12 cellular contexts compared by ENCODE assay signal in the genomic region with DNA sequence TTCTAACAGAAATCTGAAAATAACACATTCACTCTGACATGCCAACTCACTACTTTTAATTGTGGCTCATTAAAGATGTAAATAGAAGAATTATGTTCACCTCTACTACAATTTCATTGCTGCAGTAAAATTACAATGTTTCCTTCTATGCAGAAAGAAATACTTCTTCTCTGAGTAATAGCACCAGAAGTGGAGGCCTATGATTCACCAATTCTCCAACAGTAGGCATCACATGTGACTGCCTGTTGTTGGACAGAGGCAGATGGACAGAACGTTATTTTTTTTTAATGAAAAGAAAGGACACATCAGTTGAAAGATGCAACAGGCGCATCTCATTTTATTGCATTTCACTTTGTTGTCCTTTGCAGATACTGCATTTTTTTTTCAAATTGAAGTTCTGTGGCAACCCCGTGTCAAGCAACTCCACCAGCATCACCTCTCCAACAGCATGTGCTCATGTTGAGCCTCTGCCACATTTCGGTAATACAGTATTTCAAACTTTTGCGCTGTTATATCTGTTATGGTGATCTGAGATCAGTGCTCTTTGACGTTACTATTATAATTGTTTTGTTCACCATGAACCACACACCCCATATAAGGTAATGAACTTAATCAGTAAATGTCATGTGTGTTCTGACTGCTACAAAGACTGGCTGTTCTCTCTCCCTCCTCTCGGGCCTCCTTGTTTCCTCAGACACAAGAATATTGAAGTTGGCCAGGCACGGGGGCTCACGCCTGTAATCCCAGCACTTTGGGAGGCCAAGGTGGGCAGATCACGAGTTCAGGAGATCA.
A peak's percentile ranks its signal among the peaks of the same experiment; 100 is the strongest.
DNase-seq lines count a peak whose midpoint lies in the region; ATAC-seq and TF ChIP-seq lines count a peak whose summit lies in the region.
"Had no signal": no experiment of that assay in that cellular context is flagged by ENCODE, and none has a peak within 500 bp of the region (broad histone marks: within the 10 kb centered on the region; RNA-seq: fewer than 3 reads in every experiment).

No MANE protein-coding gene starts in this region.

- H3K4me3 Mint-ChIP-seq in activated CD4-positive, alpha-beta T cell treated with anti-CD3 and anti-CD28 coated beads, Interleukin-2, amount 10 ng/mL, durations not matched to agents 24 days and 14 days: no peak overlapping the region
- H3K4me3 Mint-ChIP-seq in activated T-helper 17 cell treated with anti-CD3 and anti-CD28 coated beads, Interleukin-2, amount 50 U/mL, for 72 hours: peak overlapping the region; percentile 27

- no peaks in the 10 kb centered on the region for H3K27me3 Mint-ChIP-seq in activated CD4-positive, alpha-beta T cell treated with anti-CD3 and anti-CD28 coated beads, Interleukin-2, amount 10 ng/mL, durations not matched to agents 24 days and 14 days
- H3K27me3 Mint-ChIP-seq in activated T-helper 17 cell treated with anti-CD3 and anti-CD28 coated beads, Interleukin-2, amount 50 U/mL, for 72 hours: no peaks in the 10 kb centered on the region
- H3K27me3 Mint-ChIP-seq: natural killer cell treated with Interleukin-12 subunit alpha and Interleukin-12 subunit beta and Interleukin-15 and Interleukin-18, amount 100 ng/mL, for 72 hours had no signal

- peaks cover 20% of the 10 kb centered on the region for H3K4me1 Mint-ChIP-seq in activated CD4-positive, alpha-beta T cell treated with anti-CD3 and anti-CD28 coated beads, Interleukin-2, amount 10 ng/mL, durations not matched to agents 24 days and 14 days
- peaks cover 29% of the 10 kb centered on the region for H3K4me1 Mint-ChIP-seq in activated T-helper 17 cell treated with anti-CD3 and anti-CD28 coated beads, Interleukin-2, amount 50 U/mL, for 72 hours

- no TSS peak for BruUV-seq in A673 (replicated peaks; lab: Mats Ljungman, UMichigan)

- H3K4me3 ChIP-seq in A673 (ENCODE audit: low read depth, low read length, poor library complexity, severe bottlenecking): no peak overlapping the region

- no peaks in the 10 kb centered on the region for H3K36me3 ChIP-seq in A673 (ENCODE audit: insufficient read depth, low read length, poor library complexity, severe bottlenecking)

- CTCF ChIA-PET in A673 (lab: Charles Lee): interaction anchor here (0.7 kb wide), 1 partner anchor 190 kb away, joined by 6 read pairs; no protein-coding TSS in a partner anchor

- ATAC-seq in activated T-helper 17 cell treated with anti-CD3 and anti-CD28 coated beads, Interleukin-2, amount 50 U/mL, for 72 hours (replicated peaks): peak; percentile 34
- ATAC-seq in GM18873 (IDR thresholded peaks at IDR 0.05; ENCODE audit: low FRiP score, unreplicated experiment): no peak

- POLR2A ChIA-PET in A673 (lab: Charles Lee; ENCODE audit: low non-redundant PET): interaction anchor here (0.5 kb wide), 1 partner anchor 17 kb away, joined by 7 read pairs; no protein-coding TSS in a partner anchor

- DNase-seq in activated CD4-positive, alpha-beta T cell treated with anti-CD3 and anti-CD28 coated beads, Interleukin-2, amount 10 ng/mL, durations not matched to agents 24 days and 14 days: no peak
- no peak for DNase-seq in activated CD4-positive, alpha-beta T cell treated with anti-CD3 and anti-CD28 coated beads, Interleukin-2, amount 50 U/mL, for 48 hours
- DNase-seq in fibroblast of the conjunctiva (ENCODE audit: low read depth): peak; percentile 47
- DNase-seq in substantia nigra (lab: John Stamatoyannopoulos, UW): no peak
- DNase-seq in A673 (ENCODE audit: low spot score): no peak
- DNase-seq in occipital lobe (lab: John Stamatoyannopoulos, UW): no peak
- DNase-seq: activated naive CD4-positive, alpha-beta T cell; NCI-H1105 treated with DMSO at 0.1 percent for 48 hours had no signal

- peaks cover 4% of the 10 kb centered on the region for H3K4me1 ChIP-seq in A673 (ENCODE audit: insufficient read depth, low read length, poor library complexity, severe bottlenecking)

- peaks cover 54% of the 10 kb centered on the region for H3K36me3 Mint-ChIP-seq in activated CD4-positive, alpha-beta T cell treated with anti-CD3 and anti-CD28 coated beads, Interleukin-2, amount 10 ng/mL, durations not matched to agents 24 days and 14 days (ENCODE audit: low read depth)
- H3K36me3 Mint-ChIP-seq in activated T-helper 17 cell treated with anti-CD3 and anti-CD28 coated beads, Interleukin-2, amount 50 U/mL, for 72 hours (ENCODE audit: low read depth): peaks cover 78% of the 10 kb centered on the region

- H3K27ac Mint-ChIP-seq in activated CD4-positive, alpha-beta T cell treated with anti-CD3 and anti-CD28 coated beads, Interleukin-2, amount 10 ng/mL, durations not matched to agents 24 days and 14 days: peak overlapping the region; percentile 16
- H3K27ac Mint-ChIP-seq in activated T-helper 17 cell treated with anti-CD3 and anti-CD28 coated beads, Interleukin-2, amount 50 U/mL, for 72 hours: no peak overlapping the region
- H3K27ac Mint-ChIP-seq: natural killer cell treated with Interleukin-12 subunit alpha and Interleukin-12 subunit beta and Interleukin-15 and Interleukin-18, amount 100 ng/mL, for 72 hours had no signal

- intact Hi-C loops in activated CD4-positive, alpha-beta T cell treated with anti-CD3 and anti-CD28 coated beads, Interleukin-2, amount 10 ng/mL, durations not matched to agents 24 days and 14 days (cut with micrococcal nuclease): no loop called here
- intact Hi-C loops in A673 (cut with micrococcal nuclease; ENCODE audit: unreplicated experiment): no loop called here

- TF ChIP-seq CTCF in A673 (conservative IDR thresholded peaks at IDR 0.05; ENCODE audit: low read depth, low read length): no peak

- no peaks in the 10 kb centered on the region for H3K9me3 Mint-ChIP-seq in activated CD4-positive, alpha-beta T cell treated with anti-CD3 and anti-CD28 coated beads, Interleukin-2, amount 10 ng/mL, durations not matched to agents 24 days and 14 days
- no peaks in the 10 kb centered on the region for H3K9me3 Mint-ChIP-seq in activated T-helper 17 cell treated with anti-CD3 and anti-CD28 coated beads, Interleukin-2, amount 50 U/mL, for 72 hours
- H3K9me3 Mint-ChIP-seq: natural killer cell treated with Interleukin-12 subunit alpha and Interleukin-12 subunit beta and Interleukin-15 and Interleukin-18, amount 100 ng/mL, for 72 hours had no signal

- H3K27ac ChIP-seq in substantia nigra (ENCODE audit: low read depth, low read length, poor library complexity, severe bottlenecking) (peak overlapping the region; percentile 58), A673 (ENCODE audit: low read depth, low read length, poor library complexity, severe bottlenecking) (no peak overlapping the region)
- H3K27ac ChIP-seq: VCaP had no signal

- no peaks in the 10 kb centered on the region for H3K27me3 ChIP-seq in A673 (replicated peaks; ENCODE audit: insufficient read depth, low read depth, low read length, poor library complexity)

- H3K9me3 ChIP-seq in A673 (ENCODE audit: low read depth, low read length, poor library complexity, severe bottlenecking): peaks cover 5% of the 10 kb centered on the region
